ENCODE assay signal across 1 cellular context in the genomic region with DNA sequence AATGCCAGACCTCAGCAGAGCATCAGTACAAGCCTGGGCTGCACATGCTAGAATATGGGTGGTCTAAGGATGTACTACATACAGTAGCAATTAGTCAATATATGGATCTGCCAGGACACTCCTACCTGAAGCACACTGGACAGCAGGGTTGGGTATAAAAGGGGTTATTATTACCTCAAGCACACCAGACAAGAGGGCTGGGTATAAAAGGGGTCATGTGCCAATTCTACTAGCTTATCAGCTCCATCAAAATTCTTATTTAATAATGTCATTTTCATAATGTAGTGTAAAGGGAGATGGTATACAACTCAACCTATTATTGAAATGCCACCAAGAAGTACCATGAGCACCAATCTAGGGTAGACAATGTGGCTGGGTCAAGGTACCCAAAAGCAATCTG.
TF ChIP-seq lines count a peak whose summit lies in the region.

No MANE protein-coding gene starts in this region.

TF ChIP-seq in K562, 482 proteins besides CTCF, POLR2A, EP300 and RAD21 (continued from another document and continues in another):
- TF ChIP-seq FOXM1 (IDR thresholded peaks at IDR 0.05; ENCODE audit: low read depth) (no peak), FOXM1 (CRISPR knock-in tag; IDR thresholded peaks at IDR 0.05; ENCODE audit: low read depth) (no peak), ZNF184 (CRISPR knock-in tag; IDR thresholded peaks at IDR 0.05) (no peak), ATF6 (CRISPR knock-in tag; IDR thresholded peaks at IDR 0.05) (no peak), TARDBP (IDR thresholded peaks at IDR 0.05) (no peak), STAT5A (IDR thresholded peaks at IDR 0.05; ENCODE audit: borderline replicate concordance, low read length) (0 out of 2 replicates have a peak, but pooled peaks have one; percentile 9), TBL1XR1 (IDR thresholded peaks at IDR 0.05; ENCODE audit: low read length in 2 of 2) (no peak), CBX3 (IDR thresholded peaks at IDR 0.05; ENCODE audit: borderline replicate concordance in 1 of 2, low read length in 2 of 2) (peak in 1 of 2 experiments; percentile 99; a peak in 2 of 3 replicates), BHLHE40 (IDR thresholded peaks at IDR 0.05; ENCODE audit: low read length) (peak; percentile 66; the same call in 1 of the 2 replicates), KDM2B (CRISPR knock-in tag; IDR thresholded peaks at IDR 0.05) (no peak), GATAD2A (IDR thresholded peaks at IDR 0.05) (no peak), MGA (IDR thresholded peaks at IDR 0.05) (no peak), MCM5 (IDR thresholded peaks at IDR 0.05; ENCODE audit: low read depth) (no peak), NRF1 (conservative IDR thresholded peaks at IDR 0.05 in 1 of 2, IDR thresholded peaks at IDR 0.05 in 1 of 2) (no peak), ZSCAN32 (CRISPR knock-in tag; IDR thresholded peaks at IDR 0.05) (no peak), RREB1 (CRISPR knock-in tag; IDR thresholded peaks at IDR 0.05) (no peak), MAFF (IDR thresholded peaks at IDR 0.05; ENCODE audit: low read length) (no peak), SIX5 (IDR thresholded peaks at IDR 0.05; ENCODE audit: borderline replicate concordance in 1 of 2, insufficient read depth in 1 of 2, low read depth in 1 of 2, low read length in 2 of 2) (no peak), RBM22 (IDR thresholded peaks at IDR 0.05; ENCODE audit: low read depth, low read length, poor library complexity, severe bottlenecking) (no peak), CBX1 (IDR thresholded peaks at IDR 0.05; ENCODE audit: low read depth) (peak; percentile 78; the same call in 1 of the 2 replicates), ZBTB7A (IDR thresholded peaks at IDR 0.05; ENCODE audit: borderline replicate concordance, control insufficient read depth, low read depth, low read length) (no peak), RBBP5 (IDR thresholded peaks at IDR 0.05; ENCODE audit: borderline replicate concordance, insufficient read depth, low read length, poor library complexity, severe bottlenecking) (no peak), STAT5B (CRISPR knock-in tag; IDR thresholded peaks at IDR 0.05) (no peak), MAZ (CRISPR knock-in tag; conservative IDR thresholded peaks at IDR 0.05 in 1 of 2, IDR thresholded peaks at IDR 0.05 in 1 of 2) (no peak), ZNF668 (CRISPR knock-in tag; IDR thresholded peaks at IDR 0.05) (no peak), ZNF551 (CRISPR knock-in tag; IDR thresholded peaks at IDR 0.05) (no peak), ZNF217 (CRISPR knock-in tag; IDR thresholded peaks at IDR 0.05) (no peak), STAG1 (CRISPR knock-in tag; IDR thresholded peaks at IDR 0.05; ENCODE audit: borderline replicate concordance) (no peak), E2F1 (CRISPR knock-in tag; IDR thresholded peaks at IDR 0.05) (no peak), XRCC3 (IDR thresholded peaks at IDR 0.05) (no peak), ZC3H4 (CRISPR knock-in tag; IDR thresholded peaks at IDR 0.05; ENCODE audit: borderline replicate concordance) (no peak), ETV1 (tag; conservative IDR thresholded peaks at IDR 0.05; ENCODE audit: low read depth) (no peak), HDAC6 (IDR thresholded peaks at IDR 0.05; ENCODE audit: low read depth, low read length) (no peak)
- TF ChIP-seq, protein P1, sequence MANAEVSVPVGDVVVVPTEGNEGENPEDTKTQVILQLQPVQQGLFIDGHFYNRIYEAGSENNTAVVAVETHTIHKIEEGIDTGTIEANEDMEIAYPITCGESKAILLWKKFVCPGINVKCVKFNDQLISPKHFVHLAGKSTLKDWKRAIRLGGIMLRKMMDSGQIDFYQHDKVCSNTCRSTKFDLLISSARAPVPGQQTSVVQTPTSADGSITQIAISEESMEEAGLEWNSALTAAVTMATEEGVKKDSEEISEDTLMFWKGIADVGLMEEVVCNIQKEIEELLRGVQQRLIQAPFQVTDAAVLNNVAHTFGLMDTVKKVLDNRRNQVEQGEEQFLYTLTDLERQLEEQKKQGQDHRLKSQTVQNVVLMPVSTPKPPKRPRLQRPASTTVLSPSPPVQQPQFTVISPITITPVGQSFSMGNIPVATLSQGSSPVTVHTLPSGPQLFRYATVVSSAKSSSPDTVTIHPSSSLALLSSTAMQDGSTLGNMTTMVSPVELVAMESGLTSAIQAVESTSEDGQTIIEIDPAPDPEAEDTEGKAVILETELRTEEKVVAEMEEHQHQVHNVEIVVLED (CRISPR knock-in tag; IDR thresholded peaks at IDR 0.05): no peak
- TF ChIP-seq, protein P2, sequence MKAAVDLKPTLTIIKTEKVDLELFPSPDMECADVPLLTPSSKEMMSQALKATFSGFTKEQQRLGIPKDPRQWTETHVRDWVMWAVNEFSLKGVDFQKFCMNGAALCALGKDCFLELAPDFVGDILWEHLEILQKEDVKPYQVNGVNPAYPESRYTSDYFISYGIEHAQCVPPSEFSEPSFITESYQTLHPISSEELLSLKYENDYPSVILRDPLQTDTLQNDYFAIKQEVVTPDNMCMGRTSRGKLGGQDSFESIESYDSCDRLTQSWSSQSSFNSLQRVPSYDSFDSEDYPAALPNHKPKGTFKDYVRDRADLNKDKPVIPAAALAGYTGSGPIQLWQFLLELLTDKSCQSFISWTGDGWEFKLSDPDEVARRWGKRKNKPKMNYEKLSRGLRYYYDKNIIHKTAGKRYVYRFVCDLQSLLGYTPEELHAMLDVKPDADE (conservative IDR thresholded peaks at IDR 0.05; ENCODE audit: control insufficient read depth, low read depth, low read length): no peak
